24 cellular contexts compared by ENCODE assay signal in the genomic region with DNA sequence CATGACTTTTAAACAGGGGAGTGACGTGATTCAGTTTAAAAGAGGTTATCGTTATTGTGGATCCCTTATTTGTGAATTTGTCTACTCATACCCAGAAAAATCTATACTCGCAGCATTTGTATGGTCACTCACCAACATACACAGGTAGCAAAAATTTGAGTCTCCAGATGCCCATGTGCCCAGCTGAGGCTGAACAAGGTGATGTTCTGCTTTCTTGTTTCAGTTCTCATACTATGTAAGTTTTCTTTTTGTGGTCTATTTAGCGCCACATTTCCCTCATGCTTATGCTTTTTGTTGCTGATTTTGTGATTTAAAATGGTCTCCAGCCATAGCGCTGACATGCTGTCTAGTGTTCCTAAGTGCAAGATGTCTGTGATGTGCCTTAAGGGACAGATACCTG.
"Had no signal": no experiment of that assay in that cellular context is flagged by ENCODE, and none has a peak within 500 bp of the region (broad histone marks: within the 10 kb centered on the region; RNA-seq: fewer than 3 reads in every experiment).

No MANE protein-coding gene starts in this region.

- DNase-seq: MV-4-11, NCI-H1048, NCI-H1105, NCI-H1417, NCI-H1436 treated with DMSO at 0.1 percent for 48 hours, NCI-H1694, NCI-H187 treated with DMSO at 0.1 percent for 48 hours, NCI-H2029 treated with DMSO at 0.1 percent for 48 hours, NCI-H2171 treated with DMSO at 0.1 percent for 48 hours, NCI-H2227 treated with DMSO at 0.1 percent for 48 hours, NCI-H524, NCI-H526 treated with DMSO at 0.1 percent for 48 hours, NCI-H748 treated with DMSO at 0.1 percent for 48 hours, OCI-M1, PC-9, Peyer's patch, SHP77 treated with DMSO at 0.1 percent for 48 hours, T-helper 1 cell, T-helper 17 cell had no signal

- H3K4me1 ChIP-seq: Peyer's patch, SJCRH30 had no signal

- H3K36me3 ChIP-seq: Peyer's patch, SJCRH30 had no signal

- H2AFZ ChIP-seq: PC-9 had no signal

- ATAC-seq: HepG2, K562, SK-N-SH treated with all-trans-retinoic acid at 6 μM for 48 hours, T-helper 17 cell had no signal

- H3K9ac ChIP-seq: KMS-11 had no signal

- H3K27ac ChIP-seq: KMS-11, PC-9, Peyer's patch, SJCRH30 had no signal

- H3K27me3 ChIP-seq: Peyer's patch, SJCRH30 had no signal

- H3K4me3 ChIP-seq: K562, PC-9, Peyer's patch, SJCRH30 had no signal

- H3K4me2 ChIP-seq: KMS-11, PC-9 had no signal

- H3K9me3 ChIP-seq: Peyer's patch, SJCRH30 had no signal
